In genomic region chr13:102400619-102401125, GRCh38 we compare ENCODE assay signal across 8 cellular contexts. TPM values are rescaled to one million over a fixed set of nuclear protein-coding genes. Genes with fewer than 3 reads are reported as not detected.
DNase-seq lines count a peak whose midpoint lies in the region; ATAC-seq and TF ChIP-seq lines count a peak whose summit lies in the region.

No MANE protein-coding gene starts in this region.

- peak overlapping the region; percentile 57 for H3K4me3 Mint-ChIP-seq in Calu3 (ENCODE audit: low read depth, unreplicated experiment)

- H3K27me3 ChIP-seq in ectodermal cell (ENCODE audit: control insufficient read depth, insufficient read depth, low read length, poor library complexity, severe bottlenecking) (peaks cover 74% of the 10 kb centered on the region), muscle layer of colon (ENCODE audit: control insufficient read depth in 1 of 2, insufficient read depth in 2 of 2, low read length in 2 of 2) (peaks cover 0 to 16% of the 10 kb centered on the region in 2 donors)

- H3K4me3 ChIP-seq in ectodermal cell (ENCODE audit: insufficient read depth, low read depth, low read length) (peak overlapping the region; percentile 52), muscle layer of colon (ENCODE audit: low read depth in 1 of 2, low read length in 2 of 2) (peak overlapping the region; percentile 63 to 69)

- no peak overlapping the region for H3K27ac Mint-ChIP-seq in Calu3 (ENCODE audit: unreplicated experiment)

- CTCF ChIA-PET in Calu3 (lab: Charles Lee) = no interaction called here

- H3K4me1 Mint-ChIP-seq in Calu3 (ENCODE audit: low read depth, unreplicated experiment) = no peaks in the 10 kb centered on the region

- no peaks in the 10 kb centered on the region for H3K9me3 Mint-ChIP-seq in Calu3 (ENCODE audit: low read depth, unreplicated experiment)

- WGBS in ectodermal cell, 2 experiments = 2 to 3% methylated on average over 25 of the region's 25 CpGs

- peaks cover 14% of the 10 kb centered on the region for H3K4me1 ChIP-seq in ectodermal cell (ENCODE audit: control insufficient read depth, insufficient read depth, low read length)
- no peaks in the 10 kb centered on the region for H3K4me1 ChIP-seq in muscle layer of colon (ENCODE audit: insufficient read depth, low read length)

- no peaks in the 10 kb centered on the region for H3K9me3 ChIP-seq in ectodermal cell (ENCODE audit: control insufficient read depth, low read length)
- H3K9me3 ChIP-seq in muscle layer of colon (ENCODE audit: low read length) = no peaks in the 10 kb centered on the region

- no TSS peak for BruUV-seq in Calu3 (replicated peaks; lab: Mats Ljungman, UMichigan)

- intact Hi-C loops in Calu3 (cut with micrococcal nuclease; ENCODE audit: unreplicated experiment) = no loop called here

- ATAC-seq in HG03469 (IDR thresholded peaks at IDR 0.05; ENCODE audit: unreplicated experiment) (no peak), HG02763 (IDR thresholded peaks at IDR 0.05; ENCODE audit: unreplicated experiment) (no peak)

- no peak for DNase-seq in Calu3
- DNase-seq in NCI-H748 treated with DMSO at 0.1 percent for 48 hours (lab: John Stamatoyannopoulos, UW) = peak; percentile 62
- DNase-seq in NCI-H1930 (lab: John Stamatoyannopoulos, UW) = no peak
- no peak for DNase-seq in AML-193 (lab: John Stamatoyannopoulos, UW)

- no peaks in the 10 kb centered on the region for H3K36me3 Mint-ChIP-seq in Calu3 (ENCODE audit: insufficient read depth, unreplicated experiment)

- TF ChIP-seq CTCF in Calu3 (IDR thresholded peaks at IDR 0.05; ENCODE audit: unreplicated experiment) = no peak

- H3K27me3 Mint-ChIP-seq in Calu3 (ENCODE audit: unreplicated experiment) = peaks cover 25% of the 10 kb centered on the region

- H3K27ac ChIP-seq in ectodermal cell (ENCODE audit: insufficient read depth, low read depth, low read length, poor library complexity, severe bottlenecking) (no peak overlapping the region), muscle layer of colon (ENCODE audit: low read depth, low read length) (peak overlapping the region; percentile 79)

- H3K36me3 ChIP-seq in ectodermal cell (ENCODE audit: control insufficient read depth, insufficient read depth, low read length) (no peaks in the 10 kb centered on the region), muscle layer of colon (ENCODE audit: insufficient read depth, low read length) (no peaks in the 10 kb centered on the region)

- no peak overlapping the region for H3K9ac ChIP-seq in muscle layer of colon (ENCODE audit: low read length)

RNA-seq across cellular contexts. Expression of gene FGF14, which starts 1.2 kb away (rescaled TPM):
- total RNA-seq in Calu3 (2022) = 0.21 and 0.24 TPM in 2 replicates
- 0.50 TPM for polyA plus RNA-seq in ectodermal cell (2013, experiment 1 of 4)
- 0.30 TPM for polyA plus RNA-seq in ectodermal cell (2013, experiment 2 of 4)
- 0.21 TPM for polyA plus RNA-seq in ectodermal cell (2013, experiment 3 of 4)
- polyA plus RNA-seq in ectodermal cell (2013, experiment 4 of 4) = 1.3 TPM
